Comparison of ENCODE assay signal across 19 cellular contexts in genomic region chr13:35879111-35879510, GRCh38.
"Had no signal": no experiment of that assay in that cellular context is flagged by ENCODE, and none has a peak within 500 bp of the region (broad histone marks: within the 10 kb centered on the region; RNA-seq: fewer than 3 reads in every experiment).

No MANE protein-coding gene starts in this region.

- ATAC-seq: activated T-cell treated with anti-CD3 and anti-CD28 coated beads, Interleukin-2, amount 50 U/mL, for 4 hours; gastroesophageal sphincter; heart left ventricle; natural killer cell treated with Interleukin-12 subunit alpha and Interleukin-12 subunit beta and Interleukin-15 and Interleukin-18, amount 100 ng/mL, for 72 hours; pancreas; right cardiac atrium had no signal

- H3K4me3 ChIP-seq: colonic mucosa, gastroesophageal sphincter, heart left ventricle, pancreas, tibial artery had no signal

- H3K4me3 Mint-ChIP-seq: activated naive CD8-positive, alpha-beta T cell treated with anti-CD3 and anti-CD28 coated beads, Interleukin-2, amount 10 ng/mL, durations not matched to agents 7 days and 5 days; activated T-cell treated with anti-CD3 and anti-CD28 coated beads, Interleukin-2, amount 50 U/mL, for 4 hours; memory B cell; natural killer cell treated with Interleukin-12 subunit alpha and Interleukin-12 subunit beta and Interleukin-15 and Interleukin-18, amount 100 ng/mL, for 72 hours; stimulated activated naive CD8-positive, alpha-beta T cell treated with anti-CD3 and anti-CD28 coated beads, Interleukin-15, Interleukin-2, amounts not matched to agents 100 ng/mL and 50 ng/mL, for 24 hours had no signal

- H3K27ac Mint-ChIP-seq: activated naive CD8-positive, alpha-beta T cell treated with anti-CD3 and anti-CD28 coated beads, Interleukin-2, amount 10 ng/mL, durations not matched to agents 7 days and 5 days; activated T-helper 2 cell treated with anti-CD3 and anti-CD28 coated beads, Interferon-gamma antibody, Interleukin-2, Interleukin-4, amounts not matched to agents 10 μg/mL and 5 μg/mL and 100 μg/mL, durations not matched to agents 14 hours and 24 hours and 36 hours; memory B cell; natural killer cell treated with Interleukin-12 subunit alpha and Interleukin-12 subunit beta and Interleukin-15 and Interleukin-18, amount 100 ng/mL, for 72 hours; stimulated activated naive CD8-positive, alpha-beta T cell treated with anti-CD3 and anti-CD28 coated beads, Interleukin-15, Interleukin-2, amounts not matched to agents 100 ng/mL and 50 ng/mL, for 24 hours had no signal

- H3K27me3 Mint-ChIP-seq: activated naive CD8-positive, alpha-beta T cell treated with anti-CD3 and anti-CD28 coated beads, Interleukin-2, amount 10 ng/mL, durations not matched to agents 7 days and 5 days; memory B cell; natural killer cell treated with Interleukin-12 subunit alpha and Interleukin-12 subunit beta and Interleukin-15 and Interleukin-18, amount 100 ng/mL, for 72 hours; stimulated activated naive CD8-positive, alpha-beta T cell treated with anti-CD3 and anti-CD28 coated beads, Interleukin-15, Interleukin-2, amounts not matched to agents 100 ng/mL and 50 ng/mL, for 24 hours had no signal

- H3K4me1 Mint-ChIP-seq: activated naive CD8-positive, alpha-beta T cell treated with anti-CD3 and anti-CD28 coated beads, Interleukin-2, amount 10 ng/mL, durations not matched to agents 7 days and 5 days; memory B cell had no signal

- DNase-seq: activated CD8-positive, alpha-beta memory T cell treated with anti-CD3 and anti-CD28 coated beads, Interleukin-2, amount 50 U/mL, for 48 hours; activated naive CD4-positive, alpha-beta T cell treated with Interleukin-2 at 50 U/mL for 16 hours; activated naive CD8-positive, alpha-beta T cell treated with anti-CD3 and anti-CD28 coated beads, Interleukin-2, amount 10 ng/mL, durations not matched to agents 7 days and 5 days; activated T-cell treated with anti-CD3 and anti-CD28 coated beads, Interleukin-2, amount 50 U/mL, for 4 hours; amniotic stem cell; colonic mucosa; heart left ventricle; pancreas; right cardiac atrium; stimulated activated CD4-positive, alpha-beta T cell treated with anti-CD3 and anti-CD28 coated beads, Interleukin-12 subunit alpha, Interleukin-12 subunit beta, amount 100 ng/mL, for 4 hours; stimulated activated CD4-positive, alpha-beta T cell treated with anti-CD3 and anti-CD28 coated beads, Interleukin-4, amount 100 ng/mL, for 4 hours; substantia nigra; T-helper 9 cell; tibial artery had no signal

- H3K9me3 Mint-ChIP-seq: activated T-cell treated with anti-CD3 and anti-CD28 coated beads, Interleukin-2, amount 50 U/mL, for 4 hours had no signal

- H3K36me3 Mint-ChIP-seq: memory B cell; natural killer cell treated with Interleukin-12 subunit alpha and Interleukin-12 subunit beta and Interleukin-15 and Interleukin-18, amount 100 ng/mL, for 72 hours had no signal
